2 cellular contexts compared by ENCODE assay signal in genomic region chr1:150262388-150263320, GRCh38.
TF ChIP-seq lines count a peak whose summit lies in the region.

No MANE protein-coding gene starts in this region.

TF ChIP-seq in GM12891, 5 proteins besides CTCF, POLR2A, EP300 and RAD21:
- no peak for TF ChIP-seq POU2F2 (IDR thresholded peaks at IDR 0.05; ENCODE audit: low read depth, low read length)
- TF ChIP-seq SPI1 (IDR thresholded peaks at IDR 0.05; ENCODE audit: low read depth, low read length), result 0 out of 2 replicates have a peak, but pooled peaks have one; percentile 2
- TF ChIP-seq POLR2AphosphoS5 (IDR thresholded peaks at IDR 0.05; ENCODE audit: low read depth, low read length), result no peak

TF ChIP-seq in GM12878, 131 proteins besides CTCF, POLR2A, EP300 and RAD21:
- TF ChIP-seq PRDM15 (CRISPR knock-in tag; IDR thresholded peaks at IDR 0.05), result no peak
- no peak for TF ChIP-seq BMI1 (IDR thresholded peaks at IDR 0.05; ENCODE audit: borderline replicate concordance)
- TF ChIP-seq CEBPB (IDR thresholded peaks at IDR 0.05; ENCODE audit: borderline replicate concordance in 1 of 2, low read depth in 2 of 2, low read length in 2 of 2), result no peak
- no peak for TF ChIP-seq PBX3 (IDR thresholded peaks at IDR 0.05; ENCODE audit: insufficient replicate concordance, low read depth, low read length)
- no peak for TF ChIP-seq IKZF2 (IDR thresholded peaks at IDR 0.05)
- no peak for TF ChIP-seq KDM1A (IDR thresholded peaks at IDR 0.05; ENCODE audit: borderline replicate concordance)
- TF ChIP-seq CUX1 (IDR thresholded peaks at IDR 0.05; ENCODE audit: insufficient replicate concordance, low read depth, low read length), result no peak
- TF ChIP-seq E2F4 (IDR thresholded peaks at IDR 0.05; ENCODE audit: low read depth, low read length), result no peak
- no peak for TF ChIP-seq SMAD5 (IDR thresholded peaks at IDR 0.05; ENCODE audit: low read depth)
- no peak for TF ChIP-seq CREM (IDR thresholded peaks at IDR 0.05; ENCODE audit: low read depth)
